In genomic region chr17:65449495-65449894, GRCh38 we compare ENCODE assay signal across 18 cellular contexts.
"Had no signal": no experiment of that assay in that cellular context is flagged by ENCODE, and none has a peak within 500 bp of the region (broad histone marks: within the 10 kb centered on the region; RNA-seq: fewer than 3 reads in every experiment).

No MANE protein-coding gene starts in this region.

- H3K4me3 Mint-ChIP-seq: activated CD4-positive, alpha-beta memory T cell treated with anti-CD3 and anti-CD28 coated beads for 36 hours; activated CD4-positive, alpha-beta T cell treated with anti-CD3 and anti-CD28 coated beads, Interleukin-2, amount 10 ng/mL, durations not matched to agents 7 days and 5 days; activated naive CD4-positive, alpha-beta T cell treated with anti-CD3 and anti-CD28 coated beads, Interleukin-2, amount 10 ng/mL, durations not matched to agents 7 days and 5 days; activated naive CD8-positive, alpha-beta T cell treated with anti-CD3 and anti-CD28 coated beads for 36 hours; activated T-cell treated with anti-CD3 and anti-CD28 coated beads, Interleukin-2, amount 50 U/mL, for 4 hours had no signal

- H3K36me3 Mint-ChIP-seq: activated CD4-positive, alpha-beta memory T cell treated with anti-CD3 and anti-CD28 coated beads for 36 hours; activated naive CD4-positive, alpha-beta T cell treated with anti-CD3 and anti-CD28 coated beads, Interleukin-2, amount 10 ng/mL, durations not matched to agents 7 days and 5 days; activated naive CD8-positive, alpha-beta T cell treated with anti-CD3 and anti-CD28 coated beads for 36 hours had no signal

- H3K4me1 Mint-ChIP-seq: activated CD4-positive, alpha-beta T cell treated with anti-CD3 and anti-CD28 coated beads, Interleukin-2, amount 10 ng/mL, durations not matched to agents 7 days and 5 days; activated naive CD4-positive, alpha-beta T cell treated with anti-CD3 and anti-CD28 coated beads, Interleukin-2, amount 10 ng/mL, durations not matched to agents 7 days and 5 days; activated naive CD8-positive, alpha-beta T cell treated with anti-CD3 and anti-CD28 coated beads for 36 hours had no signal

- H3K27ac Mint-ChIP-seq: activated CD4-positive, alpha-beta memory T cell treated with anti-CD3 and anti-CD28 coated beads for 36 hours; activated CD4-positive, alpha-beta T cell treated with anti-CD3 and anti-CD28 coated beads, Interleukin-2, amount 10 ng/mL, durations not matched to agents 7 days and 5 days; activated naive CD4-positive, alpha-beta T cell treated with anti-CD3 and anti-CD28 coated beads, Interleukin-2, amount 10 ng/mL, durations not matched to agents 7 days and 5 days; activated naive CD8-positive, alpha-beta T cell treated with anti-CD3 and anti-CD28 coated beads for 36 hours had no signal

- H3K9me3 Mint-ChIP-seq: activated T-cell treated with anti-CD3 and anti-CD28 coated beads, Interleukin-2, amount 50 U/mL, for 4 hours had no signal

- ATAC-seq: activated T-cell treated with anti-CD3 and anti-CD28 coated beads, Interleukin-2, amount 50 U/mL, for 4 hours; PC-3 had no signal

- DNase-seq: activated CD4-positive, alpha-beta memory T cell treated with anti-CD3 and anti-CD28 coated beads for 36 hours; activated CD4-positive, alpha-beta T cell treated with anti-CD3 and anti-CD28 coated beads, Interleukin-2, amount 10 ng/mL, durations not matched to agents 7 days and 5 days; activated CD4-positive, CD25-positive, alpha-beta regulatory T cell; activated CD8-positive, alpha-beta memory T cell treated with anti-CD3 and anti-CD28 coated beads for 24 hours; activated effector memory CD4-positive, alpha-beta T cell treated with anti-CD3 and anti-CD28 coated beads, Interleukin-2, amount 50 U/mL, for 16 hours; activated naive CD4-positive, alpha-beta T cell treated with anti-CD3 and anti-CD28 coated beads, Interleukin-2, amount 10 ng/mL, durations not matched to agents 7 days and 5 days; activated naive CD8-positive, alpha-beta T cell treated with anti-CD3 and anti-CD28 coated beads for 36 hours; activated T-cell treated with anti-CD3 and anti-CD28 coated beads, Interleukin-2, amount 50 U/mL, for 4 hours; Karpas-422; MM.1S; NCI-H1930; NCI-H2171; NCI-H2227 treated with DMSO at 0.1 percent for 48 hours; NCI-H526; NCI-H82; PC-3; SHP77 treated with DMSO at 0.1 percent for 48 hours; T-helper 1 cell had no signal
